ENCODE assay signal across 8 cellular contexts in genomic region chr1:178532392-178532791, GRCh38. TPM values are rescaled to one million over a fixed set of nuclear protein-coding genes. Genes with fewer than 3 reads are reported as not detected.
DNase-seq lines count a peak whose midpoint lies in the region; ATAC-seq lines count a peak whose summit lies in the region.

No MANE protein-coding gene starts in this region.

- peak; percentile 81 for DNase-seq in 8988T
- peak; percentile 67 for DNase-seq in NCI-H226
- peak; percentile 77 for DNase-seq in activated CD4-positive, CD25-positive, alpha-beta regulatory T cell treated with anti-CD3 and anti-CD28 coated beads, Interleukin-2, amount 50 U/mL, for 72 hours
- peak; percentile 85 for DNase-seq in cerebellar cortex (ENCODE audit: low spot score)
- DNase-seq in left colon: peak; percentile 71 to 91
- peak; percentile 74 for DNase-seq in stimulated activated CD4-positive, alpha-beta T cell treated with anti-CD3 and anti-CD28 coated beads, Interleukin-1b, Interleukin-23, amount 100 ng/mL, for 48 hours

- intact Hi-C loops in left colon (cut with DNase I, micrococcal nuclease): loop anchor here (5.0 to 10.0 kb wide), 2 partner anchors 470 to 472 kb away; no protein-coding TSS in a partner anchor

- ATAC-seq in GM18511 (IDR thresholded peaks at IDR 0.05; ENCODE audit: unreplicated experiment) (peak; percentile 92), HG03097 (IDR thresholded peaks at IDR 0.05; ENCODE audit: low FRiP score, unreplicated experiment) (peak; percentile 70), left colon (peak; percentile 64)

RNA-seq across cellular contexts. Expression of gene TEX35, which starts 19.5 kb away (rescaled TPM):
- total RNA-seq in left colon: not detected

RNA-seq across cellular contexts. Expression of gene CLEC20A, which starts 35.6 kb away (rescaled TPM):
- not detected for total RNA-seq in left colon

Comparison
In these comparisons a context has a peak if more than half of its experiments do, and no peak if none do; other contexts are left out.
1. Peak in every context shown above with its lines: DNase-seq and ATAC-seq.